8 cellular contexts compared by ENCODE assay signal in genomic region chr9:114662081-114662989, GRCh38. TPM values are rescaled to one million over a fixed set of nuclear protein-coding genes. Genes with fewer than 3 reads are reported as not detected.
DNase-seq lines count a peak whose midpoint lies in the region; ATAC-seq and TF ChIP-seq lines count a peak whose summit lies in the region.

No MANE protein-coding gene starts in this region.

- no peaks in the 10 kb centered on the region for H3K27me3 ChIP-seq in right atrium auricular region

- H3K4me3 ChIP-seq in AG10803 (ENCODE audit: low read length), result no peak overlapping the region
- no peak overlapping the region for H3K4me3 ChIP-seq in right atrium auricular region

- no peak overlapping the region for H3K4me3 Mint-ChIP-seq in activated naive CD8-positive, alpha-beta T cell treated with anti-CD3 and anti-CD28 coated beads for 36 hours

- no peaks in the 10 kb centered on the region for H3K36me3 ChIP-seq in right atrium auricular region

- H3K27ac ChIP-seq in right atrium auricular region, result no peak overlapping the region

- DNase-seq in AG10803 (ENCODE audit: low read depth) (no peak), SK-N-DZ (ENCODE audit: low spot score) (peak; percentile 34), right atrium auricular region (ENCODE audit: low spot score) (no peak)
- DNase-seq in activated naive CD8-positive, alpha-beta T cell treated with anti-CD3 and anti-CD28 coated beads for 36 hours, result peak; percentile 62
- peak; percentile 33 to 63 for DNase-seq in stimulated activated CD4-positive, alpha-beta T cell treated with anti-CD3 and anti-CD28 coated beads, Interleukin-12 subunit alpha, Interleukin-12 subunit beta, amount 100 ng/mL, for 24 hours (ENCODE audit: low read depth in 2 of 2)

- H3K27me3 Mint-ChIP-seq in activated naive CD8-positive, alpha-beta T cell treated with anti-CD3 and anti-CD28 coated beads for 36 hours, result peaks cover 9% of the 10 kb centered on the region

- TF ChIP-seq CTCF in AG10803 (conservative IDR thresholded peaks at IDR 0.05; ENCODE audit: low read length) (peak; percentile 93), right atrium auricular region (IDR thresholded peaks at IDR 0.05) (peak; percentile 77 to 80)

- H3K27ac Mint-ChIP-seq in activated naive CD8-positive, alpha-beta T cell treated with anti-CD3 and anti-CD28 coated beads for 36 hours, result no peak overlapping the region

- H3K36me3 Mint-ChIP-seq in activated naive CD8-positive, alpha-beta T cell treated with anti-CD3 and anti-CD28 coated beads for 36 hours, result no peaks in the 10 kb centered on the region

- H3K9me3 Mint-ChIP-seq in activated naive CD8-positive, alpha-beta T cell treated with anti-CD3 and anti-CD28 coated beads for 36 hours, result no peaks in the 10 kb centered on the region

- peaks cover 16% of the 10 kb centered on the region for H3K4me1 Mint-ChIP-seq in activated naive CD8-positive, alpha-beta T cell treated with anti-CD3 and anti-CD28 coated beads for 36 hours

- ATAC-seq in GM18519 (IDR thresholded peaks at IDR 0.05; ENCODE audit: low FRiP score, unreplicated experiment) (peak; percentile 72), HG03432 (IDR thresholded peaks at IDR 0.05; ENCODE audit: unreplicated experiment) (peak; percentile 83), GM19452 (IDR thresholded peaks at IDR 0.05; ENCODE audit: unreplicated experiment) (no peak)

- no peaks in the 10 kb centered on the region for H3K9me3 ChIP-seq in right atrium auricular region

- H3K4me1 ChIP-seq in right atrium auricular region, result no peaks in the 10 kb centered on the region

RNA-seq across cellular contexts. Expression of gene TEX53, which starts 4.7 kb away (rescaled TPM):
- polyA plus RNA-seq in SK-N-DZ (2014; cell fraction: cytosol; rRNA removed), result not detected in 2 replicates
- polyA plus RNA-seq in SK-N-DZ (2014; cell fraction: nucleus; rRNA removed), result not detected in 2 replicates
- not detected for total RNA-seq in activated naive CD8-positive, alpha-beta T cell treated with anti-CD3 and anti-CD28 coated beads for 36 hours
- total RNA-seq in right atrium auricular region, result not detected

RNA-seq across cellular contexts. Expression of gene TEX48, which starts 19.7 kb away (rescaled TPM):
- polyA plus RNA-seq in SK-N-DZ (2014; cell fraction: cytosol; rRNA removed), result not detected in 2 replicates
- not detected in 2 replicates for polyA plus RNA-seq in SK-N-DZ (2014; cell fraction: nucleus; rRNA removed)
- total RNA-seq in activated naive CD8-positive, alpha-beta T cell treated with anti-CD3 and anti-CD28 coated beads for 36 hours, result under 1 TPM; 0.70 to 0.80 TPM
- not detected for total RNA-seq in right atrium auricular region

RNA-seq across cellular contexts. Expression of gene TMEM268, which starts 51.2 kb away (rescaled TPM):
- polyA plus RNA-seq in SK-N-DZ (2014; cell fraction: cytosol; rRNA removed), result 5.3 and 5.4 TPM in 2 replicates
- polyA plus RNA-seq in SK-N-DZ (2014; cell fraction: nucleus; rRNA removed), result 2.4 and 7.1 TPM in 2 replicates
- 10 to 100 TPM; 28.8 to 29.8 TPM for total RNA-seq in activated naive CD8-positive, alpha-beta T cell treated with anti-CD3 and anti-CD28 coated beads for 36 hours
- total RNA-seq in right atrium auricular region, result 1 to 10 TPM; 2.9 to 4.0 TPM

Comparison
In these comparisons a context has a peak if more than half of its experiments do, and no peak if none do; other contexts are left out.
1. DNase-seq: peak in SK-N-DZ (single experiment), activated naive CD8-positive, alpha-beta T cell treated with anti-CD3 and anti-CD28 coated beads for 36 hours (single experiment) and stimulated activated CD4-positive, alpha-beta T cell treated with anti-CD3 and anti-CD28 coated beads, Interleukin-12 subunit alpha, Interleukin-12 subunit beta, amount 100 ng/mL, for 24 hours (2 of 2); none in AG10803 (single experiment) and right atrium auricular region (single experiment).
2. RNA of gene TMEM268, which starts 51.2 kb away (total RNA-seq): 28.8 to 29.8 TPM in activated naive CD8-positive, alpha-beta T cell treated with anti-CD3 and anti-CD28 coated beads for 36 hours; 2.9 to 4.0 TPM in right atrium auricular region; every median in the first group is over 4 times any median in the second.